In the genomic region with DNA sequence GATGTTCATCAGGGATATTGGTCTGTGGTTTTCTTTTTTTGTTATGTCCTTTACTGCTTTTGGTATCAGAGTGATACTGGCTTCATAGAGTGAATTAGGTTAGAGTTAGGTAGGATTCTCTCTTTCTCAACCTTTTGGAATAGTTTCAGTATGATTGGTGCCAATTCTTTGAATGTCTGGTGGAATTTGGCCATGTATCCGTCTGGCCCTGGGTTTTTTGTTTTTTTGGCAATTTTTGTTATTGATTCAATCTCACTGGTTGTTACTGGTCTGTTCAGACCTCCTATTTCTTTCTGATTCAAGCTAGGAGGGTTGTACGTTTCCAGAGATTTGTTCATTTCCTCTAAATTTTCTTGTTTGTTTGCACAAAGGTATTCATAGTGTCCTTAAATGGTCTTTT, we compare ENCODE assay signal across 26 cellular contexts.
"Had no signal": no experiment of that assay in that cellular context is flagged by ENCODE, and none has a peak within 500 bp of the region (broad histone marks: within the 10 kb centered on the region; RNA-seq: fewer than 3 reads in every experiment).

No MANE protein-coding gene starts in this region.

- H3K4me3 Mint-ChIP-seq: activated naive CD8-positive, alpha-beta T cell treated with anti-CD3 and anti-CD28 coated beads for 36 hours; activated T-cell treated with anti-CD3 and anti-CD28 coated beads, Interleukin-2, amount 50 U/mL, for 72 hours; dendritic cell treated with granulocyte-macrophage colony-stimulating factor and Interleukin-4, amounts not matched to agents 40 ng/mL and 50 ng/mL, for 4 days; endodermal cell; mesothelial cell of epicardium; T-helper 2 cell treated with Interferon-gamma antibody and Interleukin-4, amounts not matched to agents 5 μg/mL and 100 μg/mL, for 36 hours had no signal

- H3K4me3 ChIP-seq: adrenal gland, left ventricle myocardium inferior, pancreas, prostate gland, suprapubic skin, transverse colon had no signal

- H3K27me3 ChIP-seq: adrenal gland, foreskin keratinocyte, pancreas, suprapubic skin, transverse colon had no signal

- DNase-seq: activated CD4-positive, alpha-beta T cell treated with anti-CD3 and anti-CD28 coated beads for 4 hours; activated CD4-positive, alpha-beta T cell treated with anti-CD3 and anti-CD28 coated beads, Interleukin-2, amount 50 U/mL, for 4 hours; activated naive CD4-positive, alpha-beta T cell; activated naive CD8-positive, alpha-beta T cell treated with anti-CD3 and anti-CD28 coated beads for 36 hours; activated T-cell treated with anti-CD3 and anti-CD28 coated beads for 4 hours; activated T-cell treated with anti-CD3 and anti-CD28 coated beads, Interleukin-2, amount 50 U/mL, for 72 hours; adrenal gland; aorta; caudate nucleus; endodermal cell; foreskin keratinocyte; left ventricle myocardium inferior; naive thymus-derived CD4-positive, alpha-beta T cell; pancreas; retina; stimulated activated CD4-positive, alpha-beta T cell treated with anti-CD3 and anti-CD28 coated beads, Interleukin-15, amount 100 ng/mL, for 24 hours; stimulated activated CD4-positive, alpha-beta T cell treated with anti-CD3 and anti-CD28 coated beads, Interleukin-2, amount 100 ng/mL, for 24 hours; stimulated activated naive CD4-positive, alpha-beta T cell; T-helper 1 cell; transverse colon had no signal

- H3K4me1 ChIP-seq: pancreas, prostate gland, suprapubic skin had no signal

- H3K9me3 Mint-ChIP-seq: activated T-cell treated with anti-CD3 and anti-CD28 coated beads, Interleukin-2, amount 50 U/mL, for 72 hours; dendritic cell treated with granulocyte-macrophage colony-stimulating factor and Interleukin-4, amounts not matched to agents 40 ng/mL and 50 ng/mL, for 4 days; endodermal cell; mesothelial cell of epicardium; naive thymus-derived CD4-positive, alpha-beta T cell; T-helper 2 cell treated with Interferon-gamma antibody and Interleukin-4, amounts not matched to agents 5 μg/mL and 100 μg/mL, for 36 hours had no signal

- H3K27me3 Mint-ChIP-seq: activated naive CD8-positive, alpha-beta T cell treated with anti-CD3 and anti-CD28 coated beads for 36 hours; dendritic cell treated with granulocyte-macrophage colony-stimulating factor and Interleukin-4, amounts not matched to agents 40 ng/mL and 50 ng/mL, for 4 days; naive thymus-derived CD4-positive, alpha-beta T cell had no signal

- H3K36me3 ChIP-seq: prostate gland, transverse colon had no signal

- ATAC-seq: activated T-cell treated with anti-CD3 and anti-CD28 coated beads, Interleukin-2, amount 50 U/mL, for 72 hours; esophagus mucosa; foreskin keratinocyte; naive thymus-derived CD4-positive, alpha-beta T cell; pancreas had no signal

- H3K4me1 Mint-ChIP-seq: mesothelial cell of epicardium had no signal

- H3K9me3 ChIP-seq: adrenal gland, left ventricle myocardium inferior, pancreas, prostate gland, suprapubic skin, transverse colon had no signal

- H3K27ac Mint-ChIP-seq: activated T-cell treated with anti-CD3 and anti-CD28 coated beads, Interleukin-2, amount 50 U/mL, for 72 hours; dendritic cell treated with granulocyte-macrophage colony-stimulating factor and Interleukin-4, amounts not matched to agents 40 ng/mL and 50 ng/mL, for 4 days; endodermal cell; mesothelial cell of epicardium; naive thymus-derived CD4-positive, alpha-beta T cell; T-helper 2 cell treated with Interferon-gamma antibody and Interleukin-4, amounts not matched to agents 5 μg/mL and 100 μg/mL, for 36 hours had no signal
